4 cellular contexts compared by ENCODE assay signal in genomic region chr2:114862234-114862633, GRCh38.
"Had no signal": no experiment of that assay in that cellular context is flagged by ENCODE, and none has a peak within 500 bp of the region (broad histone marks: within the 10 kb centered on the region; RNA-seq: fewer than 3 reads in every experiment).

No MANE protein-coding gene starts in this region.

- ATAC-seq: GM23338, HepG2 had no signal

- DNase-seq: H9, HCEC 1CT had no signal
